ENCODE assay signal across 1 cellular context in genomic region chr3:181569356-181569940, GRCh38.
TF ChIP-seq lines count a peak whose summit lies in the region.

No MANE protein-coding gene starts in this region.

TF ChIP-seq in H1, 55 proteins besides CTCF, POLR2A, EP300 and RAD21 (continued from another document):
- TF ChIP-seq ATF2 (IDR thresholded peaks at IDR 0.05; ENCODE audit: low read length) (no peak), TCF12 (IDR thresholded peaks at IDR 0.05; ENCODE audit: low read depth, low read length) (no peak), SIN3A (conservative IDR thresholded peaks at IDR 0.05 in 1 of 2, IDR thresholded peaks at IDR 0.05 in 1 of 2; ENCODE audit: low read depth in 1 of 2, low read length in 2 of 2) (no peak), E2F6 (IDR thresholded peaks at IDR 0.05) (no peak), CREB1 (IDR thresholded peaks at IDR 0.05) (no peak), SIX5 (IDR thresholded peaks at IDR 0.05; ENCODE audit: low read depth, low read length) (no peak), TBP (IDR thresholded peaks at IDR 0.05; ENCODE audit: low read depth, low read length) (no peak), POLR2AphosphoS5 (IDR thresholded peaks at IDR 0.05; ENCODE audit: low read depth, low read length) (no peak), GABPA (IDR thresholded peaks at IDR 0.05; ENCODE audit: borderline replicate concordance, insufficient read depth, low read length) (no peak)
